ENCODE assay signal across 13 cellular contexts in genomic region chr14:100256339-100256895, GRCh38. TPM values are rescaled to one million over a fixed set of nuclear protein-coding genes. Genes with fewer than 3 reads are reported as not detected.
DNase-seq lines count a peak whose midpoint lies in the region; ATAC-seq and TF ChIP-seq lines count a peak whose summit lies in the region.
"Had no signal": no experiment of that assay in that cellular context is flagged by ENCODE, and none has a peak within 500 bp of the region (broad histone marks: within the 10 kb centered on the region; RNA-seq: fewer than 3 reads in every experiment).

No MANE protein-coding gene starts in this region.

- H3K27me3 Mint-ChIP-seq in natural killer cell treated with Interleukin-12 subunit alpha and Interleukin-12 subunit beta and Interleukin-15 and Interleukin-18, amount 100 ng/mL, for 72 hours = no peaks in the 10 kb centered on the region

- no peaks in the 10 kb centered on the region for H3K36me3 Mint-ChIP-seq in natural killer cell treated with Interleukin-12 subunit alpha and Interleukin-12 subunit beta and Interleukin-15 and Interleukin-18, amount 100 ng/mL, for 72 hours

- H3K79me2 ChIP-seq in Karpas-422 (ENCODE audit: low read length) (peaks cover 94% of the 10 kb centered on the region), mammary epithelial cell (ENCODE audit: insufficient read depth, low read length) (peaks cover 99% of the 10 kb centered on the region)

- H3K4me3 Mint-ChIP-seq in natural killer cell treated with Interleukin-12 subunit alpha and Interleukin-12 subunit beta and Interleukin-15 and Interleukin-18, amount 100 ng/mL, for 72 hours = peak overlapping the region; percentile 12

- no peaks in the 10 kb centered on the region for H3K9me2 ChIP-seq in Karpas-422 (replicated peaks; ENCODE audit: insufficient read depth, low read length)

- H3K4me1 Mint-ChIP-seq in natural killer cell treated with Interleukin-12 subunit alpha and Interleukin-12 subunit beta and Interleukin-15 and Interleukin-18, amount 100 ng/mL, for 72 hours (ENCODE audit: low read depth in 2 of 2) = peaks cover 61 to 73% of the 10 kb centered on the region in 2 donors

- CTCF ChIA-PET in mammary epithelial cell (lab: Charles Lee; ENCODE audit: low non-redundant PET) = no interaction called here

- H3K9me3 ChIP-seq in Karpas-422 (ENCODE audit: low read length) = no peaks in the 10 kb centered on the region
- no peaks in the 10 kb centered on the region for H3K9me3 ChIP-seq in mammary epithelial cell (replicated peaks; ENCODE audit: insufficient read depth, low read length)
- H3K9me3 ChIP-seq in gastrocnemius medialis = no peaks in the 10 kb centered on the region

- BruUV-seq in mammary epithelial cell (replicated peaks; lab: Mats Ljungman, UMichigan) = no TSS peak

- no peak overlapping the region for H3K27ac Mint-ChIP-seq in natural killer cell treated with Interleukin-12 subunit alpha and Interleukin-12 subunit beta and Interleukin-15 and Interleukin-18, amount 100 ng/mL, for 72 hours

- ATAC-seq in HG02571 (IDR thresholded peaks at IDR 0.05; ENCODE audit: unreplicated experiment) (peak; percentile 55), gastrocnemius medialis (no peak)
- no peak for ATAC-seq in natural killer cell treated with Interleukin-12 subunit alpha and Interleukin-12 subunit beta and Interleukin-15 and Interleukin-18, amount 100 ng/mL, for 72 hours

- TF ChIP-seq CTCF in mammary epithelial cell (conservative IDR thresholded peaks at IDR 0.05 in 1 of 2, IDR thresholded peaks at IDR 0.05 in 1 of 2; ENCODE audit: extremely low read depth in 1 of 2, insufficient read depth in 1 of 2, low read depth in 1 of 2, low read length in 2 of 2) = no peak
- no peak for TF ChIP-seq CTCF in gastrocnemius medialis (IDR thresholded peaks at IDR 0.05 in 4 of 5, conservative IDR thresholded peaks at IDR 0.05 in 1 of 5)

- peaks cover 54% of the 10 kb centered on the region for H3K4me1 ChIP-seq in Karpas-422 (ENCODE audit: low read length)
- no peaks in the 10 kb centered on the region for H3K4me1 ChIP-seq in mammary epithelial cell (ENCODE audit: insufficient read depth, low read length)
- H3K4me1 ChIP-seq in gastrocnemius medialis = peaks cover 25 to 32% of the 10 kb centered on the region in 2 donors

- in situ Hi-C loops in mammary epithelial cell (cut with MboI; ENCODE audit: low sequenced_read_pairs in 2 of 2) = no loop called here
- in situ Hi-C loops in gastrocnemius medialis (cut with MboI; ENCODE audit: low sequenced_read_pairs in 4 of 4) = no loop called here

- dilution Hi-C loops in mammary epithelial cell (cut with HindIII; ENCODE audit: low sequenced_read_pairs) = no loop called here

- no peak overlapping the region for H2AFZ ChIP-seq in Karpas-422 (ENCODE audit: low read length)
- no peak overlapping the region for H2AFZ ChIP-seq in mammary epithelial cell (ENCODE audit: low read depth, low read length)

- H3K4me2 ChIP-seq in Karpas-422 (ENCODE audit: low read depth, low read length, poor library complexity, severe bottlenecking) (peak overlapping the region; percentile 36), mammary epithelial cell (ENCODE audit: insufficient read depth, low read depth, low read length) (no peak overlapping the region)

- H3K9ac ChIP-seq in Karpas-422 (ENCODE audit: low read length) = no peak overlapping the region
- no peak overlapping the region for H3K9ac ChIP-seq in mammary epithelial cell (ENCODE audit: insufficient read depth, low read length)

- peak overlapping the region; percentile 62 for H3K27ac ChIP-seq in Karpas-422 (ENCODE audit: low read length)
- H3K27ac ChIP-seq in mammary epithelial cell (ENCODE audit: insufficient read depth, low read depth, low read length) = no peak overlapping the region
- no peak overlapping the region for H3K27ac ChIP-seq in gastrocnemius medialis
- H3K27ac ChIP-seq: 22Rv1 had no signal

- H3K36me3 ChIP-seq in Karpas-422 (ENCODE audit: insufficient read depth, low read length) (no peaks in the 10 kb centered on the region), mammary epithelial cell (ENCODE audit: insufficient read depth, low read length) (peaks cover 1% of the 10 kb centered on the region), gastrocnemius medialis (no peaks in the 10 kb centered on the region)

- H3K27me3 ChIP-seq in Karpas-422 (ENCODE audit: low read length) (no peaks in the 10 kb centered on the region), mammary epithelial cell (ENCODE audit: insufficient read depth, low read length) (no peaks in the 10 kb centered on the region), gastrocnemius medialis (no peaks in the 10 kb centered on the region)

- TF ChIP-seq POLR2A in gastrocnemius medialis (IDR thresholded peaks at IDR 0.05) = no peak

- H3K4me3 ChIP-seq in Karpas-422 (ENCODE audit: low read length) = no peak overlapping the region
- H3K4me3 ChIP-seq in mammary epithelial cell (replicated peaks in 1 of 3; ENCODE audit: insufficient read depth in 1 of 3, low read depth in 2 of 3, low read length in 3 of 3) = no peak overlapping the region
- no peak overlapping the region for H3K4me3 ChIP-seq in gastrocnemius medialis

- 100% methylated on average over 3 of the region's 3 CpGs for WGBS in mammary epithelial cell (ENCODE audit: low coverage, missing lambda C conversion rate)

- intact Hi-C loops in mammary epithelial cell (cut with micrococcal nuclease) = no loop called here
- intact Hi-C loops in gastrocnemius medialis (cut with DNase I; ENCODE audit: low total_unique reads) = no loop called here

- peak; percentile 16 to 34 for DNase-seq in NOMO-1 (lab: John Stamatoyannopoulos, UW; ENCODE audit: unreplicated experiment in 2 of 2)
- no peak for DNase-seq in NOMO-1 treated with dmso at 0.1 percent for 144 hours (lab: John Stamatoyannopoulos, UW; ENCODE audit: unreplicated experiment)
- DNase-seq in Karpas-422 = peak; percentile 80
- DNase-seq in natural killer cell treated with Interleukin-12 subunit alpha and Interleukin-12 subunit beta and Interleukin-15 and Interleukin-18, amount 100 ng/mL, for 72 hours (ENCODE audit: low spot score) = no peak
- no peak for DNase-seq in activated effector memory CD4-positive, alpha-beta T cell treated with Interleukin-2 at 50 U/mL for 16 hours
- no peak for DNase-seq in mammary epithelial cell
- no peak for DNase-seq in gastrocnemius medialis
- DNase-seq: effector CD4-positive, alpha-beta T cell; NCI-H2081 treated with DMSO at 0.1 percent for 48 hours; occipital lobe; SW 1271 had no signal

- no peaks in the 10 kb centered on the region for H3K9me3 Mint-ChIP-seq in natural killer cell treated with Interleukin-12 subunit alpha and Interleukin-12 subunit beta and Interleukin-15 and Interleukin-18, amount 100 ng/mL, for 72 hours

- H4K20me1 ChIP-seq in Karpas-422 (ENCODE audit: insufficient read depth, low read depth, low read length) (peaks cover 84% of the 10 kb centered on the region), mammary epithelial cell (ENCODE audit: insufficient read depth, low read length) (peaks cover 11% of the 10 kb centered on the region)

RNA-seq across cellular contexts. Expression of gene YY1, which starts 17.5 kb away (rescaled TPM):
- 95.9 and 115 TPM in 2 replicates for total RNA-seq in Karpas-422 (2014; rRNA removed; shearing (Covaris generic); ENCODE audit: low replicate concordance)
- 10 to 100 TPM; 59.7 to 75.7 TPM for total RNA-seq in natural killer cell treated with Interleukin-12 subunit alpha and Interleukin-12 subunit beta and Interleukin-15 and Interleukin-18, amount 100 ng/mL, for 72 hours
- total RNA-seq in mammary epithelial cell = 10 to 100 TPM; 42.3 to 67.0 TPM
- 30.3 TPM for polyA plus RNA-seq in mammary epithelial cell
- polyA minus RNA-seq in mammary epithelial cell = 33.8 TPM
- total RNA-seq in gastrocnemius medialis = 10 to 100 TPM; 39.3 to 48.7 (median 43.7) TPM

RNA-seq across cellular contexts. Expression of gene SLC25A29, which starts 49.8 kb away (rescaled TPM):
- total RNA-seq in Karpas-422 (2014; rRNA removed; shearing (Covaris generic); ENCODE audit: low replicate concordance) = 29.4 and 83.8 TPM in 2 replicates
- total RNA-seq in natural killer cell treated with Interleukin-12 subunit alpha and Interleukin-12 subunit beta and Interleukin-15 and Interleukin-18, amount 100 ng/mL, for 72 hours = 10 to 100 TPM; 29.2 to 37.9 TPM
- total RNA-seq in mammary epithelial cell = 10 to 100 TPM in 1 of 2 donors, 1 to 10 TPM in 1; 8.0 to 29.7 TPM
- polyA plus RNA-seq in mammary epithelial cell = 11.6 TPM
- 5.9 TPM for polyA minus RNA-seq in mammary epithelial cell
- 10 to 100 TPM in 2 of 4 donors, 1 to 10 TPM in 2; 9.0 to 17.4 (median 13.4) TPM for total RNA-seq in gastrocnemius medialis

Comparison
In these comparisons a context has a peak if more than half of its experiments do, and no peak if none do; other contexts are left out.
1. DNase-seq: peak in NOMO-1 (2 of 2) and Karpas-422 (single experiment); none in NOMO-1 treated with dmso at 0.1 percent for 144 hours (single experiment), natural killer cell treated with Interleukin-12 subunit alpha and Interleukin-12 subunit beta and Interleukin-15 and Interleukin-18, amount 100 ng/mL, for 72 hours (single experiment), activated effector memory CD4-positive, alpha-beta T cell treated with Interleukin-2 at 50 U/mL for 16 hours (single experiment), mammary epithelial cell (single experiment) and gastrocnemius medialis (0 of 2).